Comparison of ENCODE assay signal across 33 cellular contexts in the genomic region with DNA sequence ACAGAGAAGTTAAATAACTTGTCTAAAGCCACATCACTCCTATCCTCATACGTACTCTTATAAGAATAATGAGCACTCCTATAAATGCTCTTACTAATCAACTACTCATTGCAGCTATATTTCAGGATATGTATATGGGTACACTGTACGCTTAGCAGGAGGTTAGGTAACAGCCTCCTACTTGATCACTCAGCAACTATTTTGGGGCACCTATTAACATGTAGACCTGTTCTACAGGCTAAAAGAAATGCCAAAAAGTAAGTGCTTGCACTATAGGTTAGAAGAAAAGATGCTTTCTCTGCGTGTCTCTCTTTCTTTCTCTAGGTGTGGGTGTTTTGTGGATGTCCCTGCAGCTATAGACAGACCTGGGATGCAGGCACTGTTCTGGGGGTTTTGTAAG.
DNase-seq lines count a peak whose midpoint lies in the region; ATAC-seq and TF ChIP-seq lines count a peak whose summit lies in the region.
"Had no signal": no experiment of that assay in that cellular context is flagged by ENCODE, and none has a peak within 500 bp of the region (broad histone marks: within the 10 kb centered on the region; RNA-seq: fewer than 3 reads in every experiment).

No MANE protein-coding gene starts in this region.

- H3K27me3 Mint-ChIP-seq in nephron progenitor cell (ENCODE audit: low read depth, poor library complexity) (peaks cover 8% of the 10 kb centered on the region), natural killer cell (ENCODE audit: low read depth in 2 of 2) (peaks cover 15 to 20% of the 10 kb centered on the region in 2 donors)

- no peak overlapping the region for H3K4me3 ChIP-seq in A673 (ENCODE audit: low read depth, low read length, poor library complexity, severe bottlenecking)
- H3K4me3 ChIP-seq: A549; BLaER1; BLaER1 treated with 17β-estradiol and CSF1 and Interleukin-3, amounts not matched to agents 10 nM and 100 nM had no signal

- ATAC-seq in natural killer cell, result no peak
- ATAC-seq: A549; CD8-positive, alpha-beta T cell had no signal

- H3K4me1 Mint-ChIP-seq in nephron progenitor cell (peaks cover 78% of the 10 kb centered on the region), natural killer cell (no peaks in the 10 kb centered on the region)
- H3K4me1 Mint-ChIP-seq: B cell; CD4-positive, alpha-beta memory T cell had no signal

- H3K9me3 Mint-ChIP-seq in nephron progenitor cell, result no peaks in the 10 kb centered on the region
- no peaks in the 10 kb centered on the region for H3K9me3 Mint-ChIP-seq in natural killer cell
- H3K9me3 Mint-ChIP-seq: CD14-positive monocyte; CD4-positive, alpha-beta T cell; CD4-positive, CD25-positive, alpha-beta regulatory T cell; CD8-positive, alpha-beta T cell had no signal

- no peaks in the 10 kb centered on the region for H3K4me1 ChIP-seq in A673 (ENCODE audit: insufficient read depth, low read length, poor library complexity, severe bottlenecking)
- H3K4me1 ChIP-seq: A549; BE2C; BLaER1; BLaER1 treated with 17β-estradiol and CSF1 and Interleukin-3, amounts not matched to agents 10 nM and 100 nM; Caco-2 had no signal

- peaks cover under 1% of the 10 kb centered on the region for H3K27me3 ChIP-seq in A673 (replicated peaks; ENCODE audit: insufficient read depth, low read depth, low read length, poor library complexity)
- H3K27me3 ChIP-seq: BE2C; BLaER1; BLaER1 treated with 17β-estradiol and CSF1 and Interleukin-3, amounts not matched to agents 10 nM and 100 nM had no signal

- H3K36me3 Mint-ChIP-seq in nephron progenitor cell (ENCODE audit: low read depth), result no peaks in the 10 kb centered on the region
- no peaks in the 10 kb centered on the region for H3K36me3 Mint-ChIP-seq in natural killer cell
- H3K36me3 Mint-ChIP-seq: CD14-positive monocyte; CD8-positive, alpha-beta memory T cell had no signal

- H3K27ac Mint-ChIP-seq in nephron progenitor cell, result peak overlapping the region; percentile 98
- no peak overlapping the region for H3K27ac Mint-ChIP-seq in natural killer cell
- H3K27ac Mint-ChIP-seq: B cell; CD14-positive monocyte; CD4-positive, alpha-beta memory T cell; CD4-positive, alpha-beta T cell; CD4-positive, CD25-positive, alpha-beta regulatory T cell; CD8-positive, alpha-beta memory T cell; CD8-positive, alpha-beta T cell had no signal

- no peak overlapping the region for H3K4me3 Mint-ChIP-seq in nephron progenitor cell
- H3K4me3 Mint-ChIP-seq in natural killer cell, result no peak overlapping the region
- H3K4me3 Mint-ChIP-seq: B cell; CD14-positive monocyte; CD4-positive, alpha-beta memory T cell; CD4-positive, alpha-beta T cell; CD4-positive, CD25-positive, alpha-beta regulatory T cell; CD8-positive, alpha-beta memory T cell; CD8-positive, alpha-beta T cell had no signal

- POLR2A ChIA-PET in A673 (lab: Charles Lee; ENCODE audit: low non-redundant PET), result no interaction called here

- DNase-seq in caudate nucleus (lab: John Stamatoyannopoulos, UW) (peak in 4 of 61 donors; percentile 6 to 81 (median 46)), nephron progenitor cell (no peak), putamen (ENCODE audit: low spot score) (peak; percentile 75), natural killer cell (no peak), A673 (ENCODE audit: low spot score) (no peak), NCI-H82 treated with DMSO at 0.1 percent for 48 hours (lab: John Stamatoyannopoulos, UW; ENCODE audit: unreplicated experiment) (no peak)
- DNase-seq: 8988T; ACHN; AML-193; BE2C; C1 segment of cervical spinal cord; Caco-2; Calu3; CD4-positive, alpha-beta memory T cell; CD4-positive, alpha-beta T cell; CD4-positive, CD25-positive, alpha-beta regulatory T cell; CD8-positive, alpha-beta memory T cell; CD8-positive, alpha-beta T cell; COR-L47; DMS 273 treated with DMSO at 0.1 percent for 48 hours; DMS153; DMS53; DMS79; DMS79 treated with DMSO at 0.1 percent for 48 hours; DND-41; EL had no signal

- H3K9me3 ChIP-seq in A673 (ENCODE audit: low read depth, low read length, poor library complexity, severe bottlenecking), result no peaks in the 10 kb centered on the region
- H3K9me3 ChIP-seq: A549; BE2C; BLaER1; BLaER1 treated with 17β-estradiol and CSF1 and Interleukin-3, amounts not matched to agents 10 nM and 100 nM; Caco-2 had no signal

- intact Hi-C loops in natural killer cell (cut with micrococcal nuclease), result no loop called here
- intact Hi-C loops in A673 (cut with micrococcal nuclease; ENCODE audit: unreplicated experiment), result loop anchor here (5.0 kb wide), 1 partner anchor 317 kb away; no protein-coding TSS in a partner anchor

- BruUV-seq in A673 (replicated peaks; lab: Mats Ljungman, UMichigan), result no TSS peak

- no peak for TF ChIP-seq CTCF in nephron progenitor cell (IDR thresholded peaks at IDR 0.05)
- no peak for TF ChIP-seq CTCF in natural killer cell (IDR thresholded peaks at IDR 0.05)
- TF ChIP-seq CTCF in A673 (conservative IDR thresholded peaks at IDR 0.05; ENCODE audit: low read depth, low read length), result no peak

- H3K27ac ChIP-seq in caudate nucleus (ENCODE audit: low read depth, low read length) (peak overlapping the region; percentile 26), A673 (ENCODE audit: low read depth, low read length, poor library complexity, severe bottlenecking) (no peak overlapping the region)
- H3K27ac ChIP-seq: 22Rv1; A549; BLaER1; BLaER1 treated with 17β-estradiol and CSF1 and Interleukin-3, amounts not matched to agents 10 nM and 100 nM; C4-2B had no signal

- CTCF ChIA-PET in A673 (lab: Charles Lee), result no interaction called here

- H3K36me3 ChIP-seq in A673 (ENCODE audit: insufficient read depth, low read length, poor library complexity, severe bottlenecking), result no peaks in the 10 kb centered on the region
- H3K36me3 ChIP-seq: BE2C; BLaER1; BLaER1 treated with 17β-estradiol and CSF1 and Interleukin-3, amounts not matched to agents 10 nM and 100 nM had no signal
